In the genomic region with DNA sequence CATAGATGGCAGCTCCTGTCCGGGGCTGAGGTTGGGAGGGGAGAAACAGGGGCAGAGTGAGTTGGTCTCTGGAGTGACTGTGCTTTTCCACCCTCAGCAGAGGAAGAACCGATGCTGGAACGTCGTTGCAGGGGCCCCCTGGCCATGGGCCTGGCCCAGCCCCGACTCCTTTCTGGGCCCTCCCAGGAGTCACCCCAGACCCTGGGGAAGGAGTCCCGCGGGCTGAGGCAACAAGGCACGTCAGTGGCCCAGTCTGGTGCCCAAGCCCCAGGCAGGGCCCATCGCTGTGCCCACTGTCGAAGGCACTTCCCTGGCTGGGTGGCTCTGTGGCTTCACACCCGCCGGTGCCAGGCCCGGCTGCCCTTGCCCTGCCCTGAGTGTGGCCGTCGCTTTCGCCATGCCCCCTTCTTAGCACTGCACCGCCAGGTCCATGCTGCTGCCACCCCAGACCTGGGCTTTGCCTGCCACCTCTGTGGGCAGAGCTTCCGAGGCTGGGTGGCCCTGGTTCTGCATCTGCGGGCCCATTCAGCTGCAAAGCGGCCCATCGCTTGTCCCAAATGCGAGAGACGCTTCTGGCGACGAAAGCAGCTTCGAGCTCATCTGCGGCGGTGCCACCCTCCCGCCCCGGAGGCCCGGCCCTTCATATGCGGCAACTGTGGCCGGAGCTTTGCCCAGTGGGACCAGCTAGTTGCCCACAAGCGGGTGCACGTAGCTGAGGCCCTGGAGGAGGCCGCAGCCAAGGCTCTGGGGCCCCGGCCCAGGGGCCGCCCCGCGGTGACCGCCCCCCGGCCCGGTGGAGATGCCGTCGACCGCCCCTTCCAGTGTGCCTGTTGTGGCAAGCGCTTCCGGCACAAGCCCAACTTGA, we compare ENCODE assay signal across 1 cellular context.
TF ChIP-seq lines count a peak whose summit lies in the region.

No MANE protein-coding gene starts in this region.

TF ChIP-seq in endothelial cell of umbilical vein, 7 proteins besides CTCF, POLR2A, EP300 and RAD21:
- TF ChIP-seq JUN (IDR thresholded peaks at IDR 0.05; ENCODE audit: borderline replicate concordance, insufficient read depth, insufficient read length, low read depth) (no peak), POLR2AphosphoS5 (IDR thresholded peaks at IDR 0.05; ENCODE audit: insufficient read depth, low read depth, low read length) (no peak), FOS (IDR thresholded peaks at IDR 0.05; ENCODE audit: borderline replicate concordance, insufficient read depth, low read length) (no peak), EZH2 (IDR thresholded peaks at IDR 0.05; ENCODE audit: borderline replicate concordance, low read depth, low read length, severe bottlenecking) (no peak), MYC (IDR thresholded peaks at IDR 0.05; ENCODE audit: low read depth, low read length) (no peak), GATA2 (IDR thresholded peaks at IDR 0.05; ENCODE audit: insufficient read depth, insufficient read length, low read depth, low read length) (no peak)
- TF ChIP-seq, protein P1, sequence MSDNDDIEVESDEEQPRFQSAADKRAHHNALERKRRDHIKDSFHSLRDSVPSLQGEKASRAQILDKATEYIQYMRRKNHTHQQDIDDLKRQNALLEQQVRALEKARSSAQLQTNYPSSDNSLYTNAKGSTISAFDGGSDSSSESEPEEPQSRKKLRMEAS (IDR thresholded peaks at IDR 0.05; ENCODE audit: insufficient read depth, insufficient read length): no peak
TF ChIP-seq in endothelial cell of umbilical vein: peak in this region for 0.
